In genomic region chr7:29154076-29154475, GRCh38 we compare ENCODE assay signal across 23 cellular contexts. TPM values are rescaled to one million over a fixed set of nuclear protein-coding genes. Genes with fewer than 3 reads are reported as not detected.
"Had no signal": no experiment of that assay in that cellular context is flagged by ENCODE, and none has a peak within 500 bp of the region (broad histone marks: within the 10 kb centered on the region; RNA-seq: fewer than 3 reads in every experiment).

No MANE protein-coding gene starts in this region.

- H3K27ac ChIP-seq: coronary artery, gastroesophageal sphincter, heart left ventricle, hepatocyte, lower lobe of right lung, ovary, psoas muscle, sigmoid colon, stomach, thyroid gland had no signal

- DNase-seq: dermis blood vessel endothelial cell; effector memory CD4-positive, alpha-beta T cell; foreskin fibroblast; heart left ventricle; left ventricle myocardium superior; lower lobe of right lung; natural killer cell; occipital lobe; ovary; posterior cingulate gyrus; psoas muscle; right cardiac atrium; sigmoid colon; stimulated activated CD4-positive, alpha-beta T cell treated with anti-CD3 and anti-CD28 coated beads, Interleukin-2, amount 100 ng/mL, for 24 hours; stimulated activated CD4-positive, alpha-beta T cell treated with anti-CD3 and anti-CD28 coated beads, Interleukin-4, amount 100 ng/mL, for 24 hours; stimulated activated naive CD4-positive, alpha-beta T cell treated with Interleukin-2 at 50 U/mL for 16 hours; stomach; thyroid gland had no signal

- H3K27me3 ChIP-seq: heart left ventricle, hepatocyte, ovary, sigmoid colon, stomach, thyroid gland had no signal

- H3K4me2 ChIP-seq: hepatocyte had no signal

- H3K4me1 ChIP-seq: gastroesophageal sphincter, lower lobe of right lung, psoas muscle, sigmoid colon, stomach had no signal

- H2AFZ ChIP-seq: hepatocyte had no signal

- H3K79me2 ChIP-seq: hepatocyte had no signal

- ATAC-seq: gastroesophageal sphincter; heart left ventricle; left ventricle myocardium superior; lower lobe of right lung; natural killer cell; psoas muscle; right cardiac atrium; stimulated activated effector memory CD8-positive, alpha-beta T cell treated with anti-CD3 and anti-CD28 coated beads, Interleukin-12 subunit alpha, Interleukin-12 subunit beta, amount 100 ng/mL, for 72 hours had no signal

- H3K4me3 ChIP-seq: coronary artery, gastroesophageal sphincter, heart left ventricle, hepatocyte, lower lobe of right lung, ovary, psoas muscle, sigmoid colon, stomach, thyroid gland had no signal

- H3K9me3 ChIP-seq: gastroesophageal sphincter, lower lobe of right lung, ovary, psoas muscle, sigmoid colon, stomach, thyroid gland had no signal

- H3K36me3 ChIP-seq: gastroesophageal sphincter, lower lobe of right lung, ovary, sigmoid colon, stomach, thyroid gland had no signal

RNA-seq across cellular contexts. Expression of gene CPVL, which starts 7.7 kb away (rescaled TPM):
- total RNA-seq: endothelial cell of umbilical vein had no signal
